Comparison of ENCODE assay signal across 9 cellular contexts in the genomic region with DNA sequence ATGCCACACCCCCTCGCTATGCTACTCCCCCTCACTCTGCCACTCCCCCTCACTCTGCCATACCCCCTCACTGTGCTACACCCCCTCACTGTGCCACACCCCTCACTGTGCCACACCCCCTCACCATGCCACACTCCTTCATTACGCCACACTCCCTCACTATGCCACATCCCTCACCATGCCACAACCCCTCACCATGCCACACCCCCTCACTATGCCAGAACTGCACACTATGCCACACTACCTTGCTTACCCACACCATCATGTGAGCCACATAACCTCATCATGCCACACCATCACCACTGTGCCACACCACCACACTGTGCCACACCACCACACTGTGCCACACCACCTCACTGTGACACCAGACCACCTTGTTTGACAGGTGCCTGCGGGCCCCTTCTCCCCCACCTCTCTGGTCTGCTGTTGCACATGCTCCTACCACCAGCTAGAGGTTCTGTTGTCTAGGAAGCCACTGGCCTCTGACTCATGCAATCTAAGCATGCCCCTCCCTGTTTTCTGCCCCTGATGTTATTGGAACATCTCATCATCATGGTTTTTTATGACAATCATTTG. TPM values are rescaled to one million over a fixed set of nuclear protein-coding genes. Genes with fewer than 3 reads are reported as not detected.
DNase-seq lines count a peak whose midpoint lies in the region; ATAC-seq, FAIRE-seq and TF ChIP-seq lines count a peak whose summit lies in the region.
"Had no signal": no experiment of that assay in that cellular context is flagged by ENCODE, and none has a peak within 500 bp of the region (broad histone marks: within the 10 kb centered on the region; RNA-seq: fewer than 3 reads in every experiment).

No MANE protein-coding gene starts in this region.

- no peak for TF ChIP-seq POLR2A in endothelial cell of umbilical vein (IDR thresholded peaks at IDR 0.05; ENCODE audit: low read depth, low read length)

- no peak overlapping the region for H2AFZ ChIP-seq in endothelial cell of umbilical vein (ENCODE audit: low read depth, low read length)

- CTCF ChIA-PET in endothelial cell of umbilical vein (lab: Charles Lee): interaction anchor here (1.3 to 1.5 kb wide), 2 partner anchors 13 to 22 kb away, joined by 4 to 5 read pairs; a partner anchor contains a TSS

- no peaks in the 10 kb centered on the region for H3K36me3 ChIP-seq in endothelial cell of umbilical vein (ENCODE audit: control insufficient read depth in 2 of 2, extremely low read depth in 1 of 2, insufficient read depth in 2 of 2, low read length in 2 of 2)
- H3K36me3 ChIP-seq in skeletal muscle satellite cell (ENCODE audit: insufficient read depth, low read length): no peaks in the 10 kb centered on the region
- H3K36me3 ChIP-seq in tibial artery: no peaks in the 10 kb centered on the region

- DNase-seq in DMS53 (lab: John Stamatoyannopoulos, UW) (peak; percentile 8), DMS53 treated with DMSO at 0.1 percent for 48 hours (lab: John Stamatoyannopoulos, UW; ENCODE audit: unreplicated experiment) (no peak), T-helper 17 cell (no peak), endothelial cell of umbilical vein (ENCODE audit: low read depth, low spot score) (peak; percentile 30), tibial artery (no peak), NCI-H2171 (lab: John Stamatoyannopoulos, UW) (no peak)
- no peak for DNase-seq in activated effector memory CD4-positive, alpha-beta T cell treated with Interleukin-2 at 50 U/mL for 16 hours
- DNase-seq: 8988T had no signal

- ATAC-seq in T-helper 17 cell: peak; percentile 24

- H3K9ac ChIP-seq in endothelial cell of umbilical vein (replicated peaks; ENCODE audit: extremely low read depth, insufficient read depth, low read length): no peak overlapping the region
- no peak overlapping the region for H3K9ac ChIP-seq in skeletal muscle satellite cell (ENCODE audit: low read depth, low read length)

- intact Hi-C loops in endothelial cell of umbilical vein (cut with micrococcal nuclease): no loop called here
- intact Hi-C loops in tibial artery (cut with DNase I; ENCODE audit: low total_unique reads): no loop called here

- BruUV-seq in endothelial cell of umbilical vein (replicated peaks; lab: Mats Ljungman, UMichigan): no TSS peak

- FAIRE-seq in endothelial cell of umbilical vein (lab: Jason Lieb, UNC): no peak

- H3K36me3 Mint-ChIP-seq in T-helper 17 cell (ENCODE audit: low read depth): peaks cover 3% of the 10 kb centered on the region

- H3K27ac Mint-ChIP-seq in T-helper 17 cell: no peak overlapping the region

- peaks cover 2% of the 10 kb centered on the region for H3K79me2 ChIP-seq in endothelial cell of umbilical vein (ENCODE audit: control insufficient read depth, insufficient read depth, low read length)

- H3K9me3 ChIP-seq in T-helper 17 cell (ENCODE audit: control insufficient read depth, low read length, poor library complexity, severe bottlenecking) (no peaks in the 10 kb centered on the region), endothelial cell of umbilical vein (replicated peaks; ENCODE audit: control insufficient read depth, insufficient read depth, low read length) (no peaks in the 10 kb centered on the region), skeletal muscle satellite cell (replicated peaks; ENCODE audit: low read length) (no peaks in the 10 kb centered on the region), tibial artery (no peaks in the 10 kb centered on the region)

- H3K27me3 Mint-ChIP-seq in T-helper 17 cell: no peaks in the 10 kb centered on the region

- H3K4me1 ChIP-seq in endothelial cell of umbilical vein (ENCODE audit: control insufficient read depth, extremely low read depth, insufficient read depth, low read length) (peaks cover 13% of the 10 kb centered on the region), skeletal muscle satellite cell (ENCODE audit: control insufficient read depth, insufficient read depth, low read length) (peaks cover 45% of the 10 kb centered on the region), tibial artery (no peaks in the 10 kb centered on the region)

- TF ChIP-seq CTCF in endothelial cell of umbilical vein (IDR thresholded peaks at IDR 0.05; ENCODE audit: extremely low read depth in 1 of 2, insufficient read depth in 1 of 2, low read depth in 1 of 2, low read length in 2 of 2) (no peak), tibial artery (IDR thresholded peaks at IDR 0.05) (no peak)

- dilution Hi-C loops in endothelial cell of umbilical vein (cut with MboI; ENCODE audit: extremely low pct_ligation_motif_present, low sequenced_read_pairs): no loop called here

- H3K4me2 ChIP-seq in endothelial cell of umbilical vein (ENCODE audit: insufficient read depth, low read length) (no peak overlapping the region), skeletal muscle satellite cell (ENCODE audit: low read length) (peak overlapping the region; percentile 27)

- H3K27me3 ChIP-seq in endothelial cell of umbilical vein (ENCODE audit: control insufficient read depth in 2 of 2, insufficient read depth in 2 of 2, low read length in 2 of 2) (no peaks in the 10 kb centered on the region), skeletal muscle satellite cell (ENCODE audit: control insufficient read depth, insufficient read depth, low read length) (no peaks in the 10 kb centered on the region), tibial artery (no peaks in the 10 kb centered on the region)

- H3K27ac ChIP-seq in endothelial cell of umbilical vein (ENCODE audit: insufficient read depth, low read depth, low read length) (no peak overlapping the region), tibial artery (no peak overlapping the region)

- POLR2A ChIA-PET in endothelial cell of umbilical vein (lab: Charles Lee): no interaction called here

- no peaks in the 10 kb centered on the region for H3K9me1 ChIP-seq in endothelial cell of umbilical vein (replicated peaks; ENCODE audit: control insufficient read depth, extremely low read depth, insufficient read depth, low read length)

- H3K4me3 ChIP-seq in endothelial cell of umbilical vein (replicated peaks in 1 of 3; ENCODE audit: insufficient read depth in 1 of 3, low read depth in 1 of 3, low read length in 3 of 3): no peak overlapping the region
- no peak overlapping the region for H3K4me3 ChIP-seq in skeletal muscle satellite cell (ENCODE audit: low read length)
- H3K4me3 ChIP-seq in tibial artery: no peak overlapping the region

- H4K20me1 ChIP-seq in endothelial cell of umbilical vein (replicated peaks; ENCODE audit: control insufficient read depth, extremely low read depth, insufficient read depth, low read length): no peaks in the 10 kb centered on the region

- H3K4me1 Mint-ChIP-seq in T-helper 17 cell: peaks cover 60% of the 10 kb centered on the region

- H3K4me3 Mint-ChIP-seq in T-helper 17 cell: peak overlapping the region; percentile 60

TF ChIP-seq in endothelial cell of umbilical vein, 7 proteins besides CTCF, POLR2A, EP300 and RAD21:
- no peak for TF ChIP-seq POLR2AphosphoS5 (IDR thresholded peaks at IDR 0.05; ENCODE audit: insufficient read depth, low read depth, low read length)
- TF ChIP-seq GATA2 (IDR thresholded peaks at IDR 0.05; ENCODE audit: insufficient read depth, insufficient read length, low read depth, low read length): no peak
- no peak for TF ChIP-seq EZH2 (IDR thresholded peaks at IDR 0.05; ENCODE audit: borderline replicate concordance, low read depth, low read length, severe bottlenecking)
- peak; percentile 69 for TF ChIP-seq FOS (IDR thresholded peaks at IDR 0.05; ENCODE audit: borderline replicate concordance, insufficient read depth, low read length)
- no peak for TF ChIP-seq JUN (IDR thresholded peaks at IDR 0.05; ENCODE audit: borderline replicate concordance, insufficient read depth, insufficient read length, low read depth)

RNA-seq across cellular contexts. Expression of a gene that starts 22.0 kb away (rescaled TPM):
- not detected for total RNA-seq in T-helper 17 cell
- 21.5 and 25.2 TPM in 2 replicates for total RNA-seq in endothelial cell of umbilical vein
- polyA plus RNA-seq in endothelial cell of umbilical vein: 11.3 and 11.7 TPM in 2 replicates
- 12.3 and 12.4 TPM in 2 replicates for polyA plus RNA-seq in endothelial cell of umbilical vein (2011; cell fraction: cytosol; rRNA removed)
- 7.8 and 8.5 TPM in 2 replicates for polyA plus RNA-seq in endothelial cell of umbilical vein (2011; cell fraction: nucleus; rRNA removed)
- polyA plus RNA-seq in endothelial cell of umbilical vein (2012): 21.6 and 29.0 TPM in 2 replicates
- polyA minus RNA-seq in endothelial cell of umbilical vein: 10.8 and 12.8 TPM in 2 replicates
- not detected for polyA minus RNA-seq in endothelial cell of umbilical vein (2011; cell fraction: cytosol; rRNA and poly(A)+ RNA removed)
- 9.0 and 10.9 TPM in 2 replicates for polyA minus RNA-seq in endothelial cell of umbilical vein (2011; cell fraction: nucleus; rRNA and poly(A)+ RNA removed)
- total RNA-seq in skeletal muscle satellite cell (2012; rRNA removed): 1.3 and 2.0 TPM in 2 replicates

Comparison
In these comparisons a context has a peak if more than half of its experiments do, and no peak if none do; other contexts are left out.
1. DNase-seq: peak in DMS53 (single experiment) and endothelial cell of umbilical vein (single experiment); none in DMS53 treated with DMSO at 0.1 percent for 48 hours (single experiment), T-helper 17 cell (0 of 3), activated effector memory CD4-positive, alpha-beta T cell treated with Interleukin-2 at 50 U/mL for 16 hours (single experiment), tibial artery (0 of 2) and NCI-H2171 (single experiment).
2. RNA of a gene that starts 22.0 kb away (total RNA-seq): 21.5 to 25.2 TPM in endothelial cell of umbilical vein; not detected in T-helper 17 cell; every median in the first group is over 10 times any median in the second.